Comparison of ENCODE assay signal across 13 cellular contexts in genomic region chr1:30759718-30760281, GRCh38. TPM values are rescaled to one million over a fixed set of nuclear protein-coding genes. Genes with fewer than 3 reads are reported as not detected.
A peak's percentile ranks its signal among the peaks of the same experiment; 100 is the strongest.
DNase-seq lines count a peak whose midpoint lies in the region; ATAC-seq and TF ChIP-seq lines count a peak whose summit lies in the region.
"Had no signal": no experiment of that assay in that cellular context is flagged by ENCODE, and none has a peak within 500 bp of the region (broad histone marks: within the 10 kb centered on the region; RNA-seq: fewer than 3 reads in every experiment).

No MANE protein-coding gene starts in this region.

- peaks cover 12 to 16% of the 10 kb centered on the region in 2 experiments; a peak in 3 of 4 replicates for H3K4me1 ChIP-seq in SK-N-SH (ENCODE audit: control insufficient read depth in 1 of 2, insufficient read depth in 2 of 2, low read depth in 1 of 2, low read length in 1 of 2)

- no peak for TF ChIP-seq CTCF in SK-N-SH (IDR thresholded peaks at IDR 0.05)

- CTCF ChIA-PET in SK-N-SH (lab: Yijun Ruan, JAX): interaction anchor here (0.7 to 4.0 kb wide), 4 partner anchors 23 to 152 kb away, joined by 3 to 26 read pairs (median 8); no protein-coding TSS in a partner anchor

- POLR2A ChIA-PET in SK-N-SH (lab: Yijun Ruan, JAX): no interaction called here

- no peak overlapping the region for H3K4me3 ChIP-seq in SK-N-SH (ENCODE audit: low read depth in 2 of 2, low read length in 1 of 2)
- H3K4me3 ChIP-seq: smooth muscle cell had no signal

- H3K9ac ChIP-seq in SK-N-SH: no peak overlapping the region

- H3K27me3 ChIP-seq in SK-N-SH (ENCODE audit: insufficient read depth): no peaks in the 10 kb centered on the region

- H4K20me1 ChIP-seq in SK-N-SH (ENCODE audit: insufficient read depth): no peaks in the 10 kb centered on the region

- H3K36me3 ChIP-seq in SK-N-SH (replicated peaks in 1 of 2; ENCODE audit: control insufficient read depth in 1 of 2, insufficient read depth in 2 of 2, low read length in 1 of 2): no peaks in the 10 kb centered on the region

- DNase-seq in SK-N-SH (no peak), substantia nigra (lab: John Stamatoyannopoulos, UW) (no peak), NCI-H82 (lab: John Stamatoyannopoulos, UW) (no peak)
- DNase-seq in activated CD8-positive, alpha-beta memory T cell treated with anti-CD3 and anti-CD28 coated beads for 24 hours: peak; percentile 86
- DNase-seq in effector CD8-positive, alpha-beta T cell (lab: John Stamatoyannopoulos, UW): peak; percentile 61
- DNase-seq: KBM-7, PC-3 had no signal

- 83% methylated on average over 13 of the region's 13 CpGs for WGBS in SK-N-SH (ENCODE audit: low lambda C conversion rate)

- H3K9me3 ChIP-seq in SK-N-SH: no peaks in the 10 kb centered on the region

- H3K27ac ChIP-seq in SK-N-SH (ENCODE audit: low read depth in 2 of 2, low read length in 1 of 2) (no peak overlapping the region), substantia nigra (ENCODE audit: low read depth, low read length, poor library complexity, severe bottlenecking) (peak overlapping the region; percentile 92)
- H3K27ac ChIP-seq: 22Rv1 had no signal

- no peak overlapping the region for H3K4me2 ChIP-seq in SK-N-SH
- H3K4me2 ChIP-seq: smooth muscle cell had no signal

- ATAC-seq in SK-N-SH treated with all-trans-retinoic acid at 6 μM for 48 hours: no peak
- ATAC-seq in HG02642 (IDR thresholded peaks at IDR 0.05; ENCODE audit: poor library complexity, unreplicated experiment): no peak
- no peak for ATAC-seq in GM18867 (IDR thresholded peaks at IDR 0.05; ENCODE audit: unreplicated experiment)
- ATAC-seq: PC-3 had no signal

- H3F3A ChIP-seq in SK-N-SH (replicated peaks; ENCODE audit: insufficient read depth): no peaks in the 10 kb centered on the region

- no peak for TF ChIP-seq RAD21 in SK-N-SH (IDR thresholded peaks at IDR 0.05; ENCODE audit: low read length)

- no peaks in the 10 kb centered on the region for H3K79me2 ChIP-seq in SK-N-SH (ENCODE audit: insufficient read depth)

- no peak overlapping the region for H2AFZ ChIP-seq in SK-N-SH (ENCODE audit: low read depth)

- no peak for TF ChIP-seq EP300 in SK-N-SH (IDR thresholded peaks at IDR 0.05; ENCODE audit: borderline replicate concordance in 1 of 2, low read depth in 1 of 2, low read length in 1 of 2)

- no peaks in the 10 kb centered on the region for H3K9me2 ChIP-seq in SK-N-SH

TF ChIP-seq in SK-N-SH treated with all-trans-retinoic acid at 6 μM for 48 hours, 23 proteins besides CTCF, POLR2A, EP300 and RAD21:
- TF ChIP-seq ZNF70 (CRISPR knock-in tag; IDR thresholded peaks at IDR 0.05) (peak; percentile 23; the same call in 1 of the 2 replicates), ESRRG (CRISPR knock-in tag; IDR thresholded peaks at IDR 0.05) (no peak), ARNTL (CRISPR knock-in tag; IDR thresholded peaks at IDR 0.05; ENCODE audit: borderline replicate concordance, low read depth) (no peak), ZC3H10 (CRISPR knock-in tag; IDR thresholded peaks at IDR 0.05) (no peak), CREB5 (CRISPR knock-in tag; IDR thresholded peaks at IDR 0.05; ENCODE audit: low read depth) (no peak)
TF ChIP-seq in SK-N-SH treated with all-trans-retinoic acid at 6 μM for 48 hours: peak in this region for 1.

TF ChIP-seq in SK-N-SH, 30 proteins besides CTCF, POLR2A, EP300 and RAD21:
- no peak for TF ChIP-seq ELF1 (IDR thresholded peaks at IDR 0.05)
- TF ChIP-seq MEF2A (IDR thresholded peaks at IDR 0.05; ENCODE audit: borderline replicate concordance, low read depth): no peak
- TF ChIP-seq RCOR1 (IDR thresholded peaks at IDR 0.05; ENCODE audit: low read length): no peak
- TF ChIP-seq POLR2AphosphoS5 (IDR thresholded peaks at IDR 0.05; ENCODE audit: low read depth, low read length): no peak
- TF ChIP-seq FOXM1 (IDR thresholded peaks at IDR 0.05; ENCODE audit: low read depth): no peak
- no peak for TF ChIP-seq RXRA (IDR thresholded peaks at IDR 0.05; ENCODE audit: borderline replicate concordance, low read depth)
- no peak for TF ChIP-seq SMC3 (IDR thresholded peaks at IDR 0.05; ENCODE audit: low read depth, low read length)
- no peak for TF ChIP-seq FOXJ3 (CRISPR knock-in tag; IDR thresholded peaks at IDR 0.05)
- no peak for TF ChIP-seq GABPA (IDR thresholded peaks at IDR 0.05; ENCODE audit: low read depth)
- no peak for TF ChIP-seq USF1 (IDR thresholded peaks at IDR 0.05; ENCODE audit: borderline replicate concordance, low read depth)
- TF ChIP-seq SIN3A (IDR thresholded peaks at IDR 0.05; ENCODE audit: borderline replicate concordance, low read depth, low read length): no peak
- TF ChIP-seq FOSL2 (IDR thresholded peaks at IDR 0.05; ENCODE audit: borderline replicate concordance, low read depth): no peak
- TF ChIP-seq NFIC (IDR thresholded peaks at IDR 0.05; ENCODE audit: borderline replicate concordance): no peak
- no peak for TF ChIP-seq RFX5 (IDR thresholded peaks at IDR 0.05; ENCODE audit: low read length)
- TF ChIP-seq MXI1 (IDR thresholded peaks at IDR 0.05; ENCODE audit: low read depth, low read length): no peak

RNA-seq across cellular contexts. Expression of gene LAPTM5, which starts 2.2 kb away (rescaled TPM):
- 1.0 and 1.1 TPM in 2 replicates for polyA plus RNA-seq in SK-N-SH (2012; rRNA removed)
- polyA plus RNA-seq in SK-N-SH (2012; cell fraction: cytosol; rRNA removed): 0.85 and 0.89 TPM in 2 replicates
- polyA plus RNA-seq in SK-N-SH (2012; cell fraction: nucleus; rRNA removed): 0.30 and 0.38 TPM in 2 replicates

RNA-seq across cellular contexts. Expression of gene MATN1, which starts 36.4 kb away (rescaled TPM):
- 0.15 and 0.23 TPM in 2 replicates for polyA plus RNA-seq in SK-N-SH (2012; rRNA removed)
- polyA plus RNA-seq in SK-N-SH (2012; cell fraction: cytosol; rRNA removed): 0.05 and 0.09 TPM in 2 replicates
- polyA plus RNA-seq in SK-N-SH (2012; cell fraction: nucleus; rRNA removed): 1.3 and 1.4 TPM in 2 replicates
- polyA plus RNA-seq: liver had no signal

Comparison
In these comparisons a context has a peak if more than half of its experiments do, and no peak if none do; other contexts are left out.
1. DNase-seq: peak in activated CD8-positive, alpha-beta memory T cell treated with anti-CD3 and anti-CD28 coated beads for 24 hours (single experiment) and effector CD8-positive, alpha-beta T cell (single experiment); none in SK-N-SH (single experiment), substantia nigra (0 of 49) and NCI-H82 (single experiment).